In genomic region chr10:129769381-129770116, GRCh38 we compare ENCODE assay signal across 14 cellular contexts.
"Had no signal": no experiment of that assay in that cellular context is flagged by ENCODE, and none has a peak within 500 bp of the region (broad histone marks: within the 10 kb centered on the region; RNA-seq: fewer than 3 reads in every experiment).

No MANE protein-coding gene starts in this region.

- H3K4me1 ChIP-seq: foreskin keratinocyte, heart right ventricle, left lung, pancreas, SJCRH30, transverse colon had no signal

- H3K9me3 Mint-ChIP-seq: activated naive CD4-positive, alpha-beta T cell treated with anti-CD3 and anti-CD28 coated beads, Interleukin-2, amount 50 U/mL, for 24 hours; activated T-helper 17 cell treated with anti-CD3 and anti-CD28 coated beads, Interleukin-2, amount 50 U/mL, for 72 hours had no signal

- H3K27ac ChIP-seq: foreskin keratinocyte, heart right ventricle, left lung, pancreas, SJCRH30, transverse colon had no signal

- DNase-seq: activated CD4-positive, alpha-beta T cell treated with anti-CD3 and anti-CD28 coated beads, Interleukin-2, amount 50 U/mL, for 48 hours; central memory CD4-positive, alpha-beta T cell; foreskin keratinocyte; heart right ventricle; mesendoderm; retina; SJCRH30; small intestine had no signal

- H3K9me3 ChIP-seq: heart right ventricle, left lung, pancreas, SJCRH30, transverse colon had no signal

- H3K36me3 ChIP-seq: SJCRH30, transverse colon had no signal

- H3K27ac Mint-ChIP-seq: activated naive CD4-positive, alpha-beta T cell treated with anti-CD3 and anti-CD28 coated beads, Interleukin-2, amount 50 U/mL, for 24 hours; activated T-helper 17 cell treated with anti-CD3 and anti-CD28 coated beads, Interleukin-2, amount 50 U/mL, for 72 hours; stimulated activated effector memory CD8-positive, alpha-beta T cell treated with anti-CD3 and anti-CD28 coated beads, Interleukin-12 subunit alpha, Interleukin-12 subunit beta, amount 100 ng/mL, for 72 hours had no signal

- H3K27me3 ChIP-seq: foreskin keratinocyte, heart right ventricle, left lung, pancreas, SJCRH30, transverse colon had no signal

- H3K4me3 Mint-ChIP-seq: activated naive CD4-positive, alpha-beta T cell treated with anti-CD3 and anti-CD28 coated beads, Interleukin-2, amount 50 U/mL, for 24 hours; activated T-helper 17 cell treated with anti-CD3 and anti-CD28 coated beads, Interleukin-2, amount 50 U/mL, for 72 hours; stimulated activated effector memory CD8-positive, alpha-beta T cell treated with anti-CD3 and anti-CD28 coated beads, Interleukin-12 subunit alpha, Interleukin-12 subunit beta, amount 100 ng/mL, for 72 hours had no signal

- H3K27me3 Mint-ChIP-seq: activated naive CD4-positive, alpha-beta T cell treated with anti-CD3 and anti-CD28 coated beads, Interleukin-2, amount 50 U/mL, for 24 hours; activated T-helper 17 cell treated with anti-CD3 and anti-CD28 coated beads, Interleukin-2, amount 50 U/mL, for 72 hours had no signal

- H3K4me3 ChIP-seq: heart right ventricle, left lung, pancreas, SJCRH30, transverse colon had no signal

- ATAC-seq: activated T-helper 17 cell treated with anti-CD3 and anti-CD28 coated beads, Interleukin-2, amount 50 U/mL, for 72 hours; foreskin keratinocyte; heart right ventricle; left lung; pancreas; stimulated activated effector memory CD8-positive, alpha-beta T cell treated with anti-CD3 and anti-CD28 coated beads, Interleukin-12 subunit alpha, Interleukin-12 subunit beta, amount 100 ng/mL, for 72 hours had no signal

- H3K4me1 Mint-ChIP-seq: activated naive CD4-positive, alpha-beta T cell treated with anti-CD3 and anti-CD28 coated beads, Interleukin-2, amount 50 U/mL, for 24 hours; activated T-helper 17 cell treated with anti-CD3 and anti-CD28 coated beads, Interleukin-2, amount 50 U/mL, for 72 hours; stimulated activated effector memory CD8-positive, alpha-beta T cell treated with anti-CD3 and anti-CD28 coated beads, Interleukin-12 subunit alpha, Interleukin-12 subunit beta, amount 100 ng/mL, for 72 hours had no signal

- H3K36me3 Mint-ChIP-seq: stimulated activated effector memory CD8-positive, alpha-beta T cell treated with anti-CD3 and anti-CD28 coated beads, Interleukin-12 subunit alpha, Interleukin-12 subunit beta, amount 100 ng/mL, for 72 hours had no signal
